In genomic region chr22:33921576-33922181, GRCh38 we compare ENCODE assay signal across 8 cellular contexts. TPM values are rescaled to one million over a fixed set of nuclear protein-coding genes. Genes with fewer than 3 reads are reported as not detected.
DNase-seq lines count a peak whose midpoint lies in the region; ATAC-seq and TF ChIP-seq lines count a peak whose summit lies in the region.

No MANE protein-coding gene starts in this region.

- no peak for TF ChIP-seq EP300 in ovary (IDR thresholded peaks at IDR 0.05)

- H3K27ac ChIP-seq in ovary (peak overlapping the region; percentile 80 to 87), A673 (ENCODE audit: low read depth, low read length, poor library complexity, severe bottlenecking) (no peak overlapping the region)

- BruUV-seq in A673 (replicated peaks; lab: Mats Ljungman, UMichigan), result no TSS peak

- ATAC-seq in left cardiac atrium (peak; percentile 41 to 52), HG02588 (IDR thresholded peaks at IDR 0.05; ENCODE audit: unreplicated experiment) (no peak)

- 1% methylated on average over 36 to 37 of the region's 37 CpGs for WGBS in ovary, 3 donors

- peak overlapping the region; percentile 64 for H3K4me3 ChIP-seq in ovary
- no peak overlapping the region for H3K4me3 ChIP-seq in A673 (ENCODE audit: low read depth, low read length, poor library complexity, severe bottlenecking)

- no peaks in the 10 kb centered on the region for H3K36me3 ChIP-seq in ovary
- no peaks in the 10 kb centered on the region for H3K36me3 ChIP-seq in A673 (ENCODE audit: insufficient read depth, low read length, poor library complexity, severe bottlenecking)

- no peak for TF ChIP-seq CTCF in GM13977 (IDR thresholded peaks at IDR 0.05; ENCODE audit: extremely low read depth, insufficient read depth, missing control alignments)
- no peak for TF ChIP-seq CTCF in ovary (IDR thresholded peaks at IDR 0.05)
- no peak for TF ChIP-seq CTCF in A673 (conservative IDR thresholded peaks at IDR 0.05; ENCODE audit: low read depth, low read length)

- in situ Hi-C loops in GM13977 (cut with MboI; ENCODE audit: low pct_unique_long_range_greater_than_20kb, low sequenced_read_pairs, unreplicated experiment), result loop anchor here (25.0 kb wide), 2 partner anchors 409 to 634 kb away; no protein-coding TSS in a partner anchor

- H3K27me3 ChIP-seq in ovary (no peaks in the 10 kb centered on the region), A673 (replicated peaks; ENCODE audit: insufficient read depth, low read depth, low read length, poor library complexity) (peaks cover 42% of the 10 kb centered on the region)

- POLR2A ChIA-PET in A673 (lab: Charles Lee; ENCODE audit: low non-redundant PET), result no interaction called here

- H3K9me3 ChIP-seq in ovary (no peaks in the 10 kb centered on the region), A673 (ENCODE audit: low read depth, low read length, poor library complexity, severe bottlenecking) (no peaks in the 10 kb centered on the region)

- peak; percentile 63 for DNase-seq in GM13977 (ENCODE audit: low spot score)
- DNase-seq in NCI-H345 treated with DMSO at 0.1 percent for 48 hours (lab: John Stamatoyannopoulos, UW; ENCODE audit: unreplicated experiment), result peak; percentile 34
- DNase-seq in amniotic stem cell (lab: John Stamatoyannopoulos, UW), result peak; percentile 53
- DNase-seq in left cardiac atrium, result peak; percentile 67
- DNase-seq in ovary, result peak; percentile 76 to 84 (median 80)
- DNase-seq in NCI-H446 treated with DMSO at 0.1 percent for 48 hours (lab: John Stamatoyannopoulos, UW), result no peak
- DNase-seq in A673 (ENCODE audit: low spot score), result no peak

- intact Hi-C loops in left cardiac atrium (cut with DNase I) (loop anchor here in 1 of 2 donors (5.0 to 10.0 kb wide), 2 partner anchors 139 to 423 kb away; no protein-coding TSS in a partner anchor), ovary (cut with DNase I) (loop anchor here (5.0 to 10.0 kb wide), 6 partner anchors 149 to 619 kb away; no protein-coding TSS in a partner anchor), A673 (cut with micrococcal nuclease; ENCODE audit: unreplicated experiment) (loop anchor here (10.0 kb wide), 1 partner anchor 1103 kb away; no protein-coding TSS in a partner anchor)

- CTCF ChIA-PET in A673 (lab: Charles Lee), result no interaction called here

- H3K4me1 ChIP-seq in ovary (ENCODE audit: insufficient read depth) (peaks cover 5% of the 10 kb centered on the region), A673 (ENCODE audit: insufficient read depth, low read length, poor library complexity, severe bottlenecking) (no peaks in the 10 kb centered on the region)

- no peak for TF ChIP-seq POLR2A in ovary (IDR thresholded peaks at IDR 0.05)

RNA-seq across cellular contexts. Expression of gene LARGE1, which starts 1.4 kb away (rescaled TPM):
- total RNA-seq in left cardiac atrium (100 to 1,000 TPM in 1 of 2 donors, 10 to 100 TPM in 1; 66.5 to 103 TPM), ovary (10 to 100 TPM; 16.5 to 67.6 (median 54.3) TPM), A673 (2021) (not detected in 2 replicates)
- 10 to 100 TPM; 13.4 to 34.4 TPM for polyA plus RNA-seq in ovary

Comparison
In these comparisons a context has a peak if more than half of its experiments do, and no peak if none do; other contexts are left out.
1. DNase-seq: peak in GM13977 (single experiment), NCI-H345 treated with DMSO at 0.1 percent for 48 hours (single experiment), amniotic stem cell (single experiment), left cardiac atrium (single experiment) and ovary (5 of 5); none in NCI-H446 treated with DMSO at 0.1 percent for 48 hours (single experiment) and A673 (single experiment).
2. RNA of gene LARGE1, which starts 1.4 kb away (total RNA-seq): 66.5 to 103 TPM in left cardiac atrium and 16.5 to 67.6 TPM in ovary; not detected in A673; every median in the first group is over 10 times any median in the second.